ENCODE assay signal across 8 cellular contexts in genomic region chr16:683396-684066, GRCh38. TPM values are rescaled to one million over a fixed set of nuclear protein-coding genes. Genes with fewer than 3 reads are reported as not detected.
DNase-seq lines count a peak whose midpoint lies in the region; ATAC-seq and TF ChIP-seq lines count a peak whose summit lies in the region.

No MANE protein-coding gene starts in this region.

- intact Hi-C loops in activated naive CD4-positive, alpha-beta T cell treated with anti-CD3 and anti-CD28 coated beads for 36 hours (cut with micrococcal nuclease) = loop anchor here (2.0 to 5.0 kb wide), 3 partner anchors 39 to 156 kb away; partner anchors contain the start of genes ANTKMT, CAPN15 and METTL26
- intact Hi-C loops in activated T-helper 2 cell treated with anti-CD3 and anti-CD28 coated beads, Interferon-gamma antibody, Interleukin-2, Interleukin-4, amounts not matched to agents 10 μg/mL and 5 μg/mL and 100 μg/mL, durations not matched to agents 14 hours and 24 hours and 36 hours (cut with micrococcal nuclease) = loop anchor here (5.0 kb wide), 2 partner anchors 46 to 96 kb away; partner anchors contain the start of gene METTL26

- DNase-seq in activated naive CD4-positive, alpha-beta T cell treated with anti-CD3 and anti-CD28 coated beads for 36 hours = no peak
- DNase-seq in activated naive CD4-positive, alpha-beta T cell treated with anti-CD3 and anti-CD28 coated beads, Interleukin-2, amount 50 U/mL, for 16 hours = no peak
- DNase-seq in activated T-helper 2 cell treated with anti-CD3 and anti-CD28 coated beads, Interferon-gamma antibody, Interleukin-2, Interleukin-4, amounts not matched to agents 10 μg/mL and 5 μg/mL and 100 μg/mL, durations not matched to agents 14 hours and 24 hours and 36 hours (ENCODE audit: low spot score) = no peak
- DNase-seq in kidney tubule cell (ENCODE audit: low spot score) (peak; percentile 46), tibial nerve (ENCODE audit: low spot score in 2 of 2) (no peak), SKM-1 (lab: John Stamatoyannopoulos, UW; ENCODE audit: unreplicated experiment) (no peak), NCI-H446 treated with DMSO at 0.1 percent for 48 hours (lab: John Stamatoyannopoulos, UW) (no peak)

- no peak for TF ChIP-seq CTCF in tibial nerve (IDR thresholded peaks at IDR 0.05)

- no peaks in the 10 kb centered on the region for H3K27me3 ChIP-seq in tibial nerve

- no peaks in the 10 kb centered on the region for H3K9me3 ChIP-seq in tibial nerve

- H3K27ac Mint-ChIP-seq in activated naive CD4-positive, alpha-beta T cell treated with anti-CD3 and anti-CD28 coated beads for 36 hours = no peak overlapping the region
- H3K27ac Mint-ChIP-seq in activated T-helper 2 cell treated with anti-CD3 and anti-CD28 coated beads, Interferon-gamma antibody, Interleukin-2, Interleukin-4, amounts not matched to agents 10 μg/mL and 5 μg/mL and 100 μg/mL, durations not matched to agents 14 hours and 24 hours and 36 hours = peak overlapping the region; percentile 52

- TF ChIP-seq EP300 in tibial nerve (IDR thresholded peaks at IDR 0.05) = no peak

- peaks cover 0 to 73% (median 39%) of the 10 kb centered on the region in 4 donors for H3K4me1 ChIP-seq in tibial nerve

- H3K27me3 Mint-ChIP-seq in activated naive CD4-positive, alpha-beta T cell treated with anti-CD3 and anti-CD28 coated beads for 36 hours (ENCODE audit: low read depth) = no peaks in the 10 kb centered on the region
- no peaks in the 10 kb centered on the region for H3K27me3 Mint-ChIP-seq in activated T-helper 2 cell treated with anti-CD3 and anti-CD28 coated beads, Interferon-gamma antibody, Interleukin-2, Interleukin-4, amounts not matched to agents 10 μg/mL and 5 μg/mL and 100 μg/mL, durations not matched to agents 14 hours and 24 hours and 36 hours (ENCODE audit: low read depth)

- H3K4me3 Mint-ChIP-seq in activated naive CD4-positive, alpha-beta T cell treated with anti-CD3 and anti-CD28 coated beads for 36 hours = peak overlapping the region; percentile 80
- peak overlapping the region; percentile 76 for H3K4me3 Mint-ChIP-seq in activated T-helper 2 cell treated with anti-CD3 and anti-CD28 coated beads, Interferon-gamma antibody, Interleukin-2, Interleukin-4, amounts not matched to agents 10 μg/mL and 5 μg/mL and 100 μg/mL, durations not matched to agents 14 hours and 24 hours and 36 hours (ENCODE audit: low read depth)

- H3K36me3 ChIP-seq in tibial nerve = peaks cover 0 to 53% (median 15%) of the 10 kb centered on the region in 3 donors

- TF ChIP-seq POLR2A in tibial nerve (IDR thresholded peaks at IDR 0.05) = no peak

- peaks cover 35% of the 10 kb centered on the region for H3K4me1 Mint-ChIP-seq in activated naive CD4-positive, alpha-beta T cell treated with anti-CD3 and anti-CD28 coated beads for 36 hours (ENCODE audit: low read depth)
- H3K4me1 Mint-ChIP-seq in activated T-helper 2 cell treated with anti-CD3 and anti-CD28 coated beads, Interferon-gamma antibody, Interleukin-2, Interleukin-4, amounts not matched to agents 10 μg/mL and 5 μg/mL and 100 μg/mL, durations not matched to agents 14 hours and 24 hours and 36 hours (ENCODE audit: low read depth) = peaks cover 14% of the 10 kb centered on the region

- H3K4me3 ChIP-seq in tibial nerve = peak overlapping the region; percentile 56 to 84 (median 72)

- peak overlapping the region in 2 of 4 donors; percentile 76 to 84 for H3K27ac ChIP-seq in tibial nerve

- CTCF ChIA-PET in activated naive CD4-positive, alpha-beta T cell treated with anti-CD3 and anti-CD28 coated beads for 36 hours (lab: Charles Lee) = no interaction called here

- H3K36me3 Mint-ChIP-seq in activated naive CD4-positive, alpha-beta T cell treated with anti-CD3 and anti-CD28 coated beads for 36 hours (ENCODE audit: low read depth) = peaks cover 12% of the 10 kb centered on the region
- H3K36me3 Mint-ChIP-seq in activated T-helper 2 cell treated with anti-CD3 and anti-CD28 coated beads, Interferon-gamma antibody, Interleukin-2, Interleukin-4, amounts not matched to agents 10 μg/mL and 5 μg/mL and 100 μg/mL, durations not matched to agents 14 hours and 24 hours and 36 hours (ENCODE audit: low read depth) = peaks cover 32% of the 10 kb centered on the region

- 17 to 43% methylated on average over 17 to 55 of the region's 57 CpGs for WGBS in tibial nerve, 2 donors

- no peaks in the 10 kb centered on the region for H3K9me3 Mint-ChIP-seq in activated naive CD4-positive, alpha-beta T cell treated with anti-CD3 and anti-CD28 coated beads for 36 hours
- no peaks in the 10 kb centered on the region for H3K9me3 Mint-ChIP-seq in activated T-helper 2 cell treated with anti-CD3 and anti-CD28 coated beads, Interferon-gamma antibody, Interleukin-2, Interleukin-4, amounts not matched to agents 10 μg/mL and 5 μg/mL and 100 μg/mL, durations not matched to agents 14 hours and 24 hours and 36 hours

- ATAC-seq in HG03432 (IDR thresholded peaks at IDR 0.05; ENCODE audit: unreplicated experiment) = no peak

RNA-seq across cellular contexts. Expression of gene JMJD8, which starts 0.6 kb away (rescaled TPM):
- total RNA-seq in activated naive CD4-positive, alpha-beta T cell treated with anti-CD3 and anti-CD28 coated beads for 36 hours = 10 to 100 TPM; 18.2 to 20.5 TPM
- 48.8 and 52.9 TPM in 2 replicates for total RNA-seq in activated T-helper 2 cell treated with anti-CD3 and anti-CD28 coated beads, Interferon-gamma antibody, Interleukin-2, Interleukin-4, amounts not matched to agents 10 μg/mL and 5 μg/mL and 100 μg/mL, durations not matched to agents 14 hours and 24 hours and 36 hours
- total RNA-seq in tibial nerve = 100 to 1,000 TPM in 2 of 4 donors, 10 to 100 TPM in 2; 83.1 to 119 (median 101) TPM

RNA-seq across cellular contexts. Expression of gene STUB1, which starts 3.3 kb away (rescaled TPM):
- 10 to 100 TPM; 40.3 to 44.1 TPM for total RNA-seq in activated naive CD4-positive, alpha-beta T cell treated with anti-CD3 and anti-CD28 coated beads for 36 hours
- total RNA-seq in activated T-helper 2 cell treated with anti-CD3 and anti-CD28 coated beads, Interferon-gamma antibody, Interleukin-2, Interleukin-4, amounts not matched to agents 10 μg/mL and 5 μg/mL and 100 μg/mL, durations not matched to agents 14 hours and 24 hours and 36 hours = 84.1 and 91.2 TPM in 2 replicates
- total RNA-seq in tibial nerve = 100 to 1,000 TPM; 152 to 213 (median 186) TPM

RNA-seq across cellular contexts. Expression of gene WDR24, which starts 6.7 kb away (rescaled TPM):
- 10 to 100 TPM; 17.4 to 17.7 TPM for total RNA-seq in activated naive CD4-positive, alpha-beta T cell treated with anti-CD3 and anti-CD28 coated beads for 36 hours
- 19.0 and 20.9 TPM in 2 replicates for total RNA-seq in activated T-helper 2 cell treated with anti-CD3 and anti-CD28 coated beads, Interferon-gamma antibody, Interleukin-2, Interleukin-4, amounts not matched to agents 10 μg/mL and 5 μg/mL and 100 μg/mL, durations not matched to agents 14 hours and 24 hours and 36 hours
- 10 to 100 TPM; 13.1 to 18.2 (median 15.8) TPM for total RNA-seq in tibial nerve

RNA-seq across cellular contexts. Expression of gene RHBDL1, which starts 8.1 kb away (rescaled TPM):
- under 1 TPM; 0.60 to 0.94 TPM for total RNA-seq in activated naive CD4-positive, alpha-beta T cell treated with anti-CD3 and anti-CD28 coated beads for 36 hours
- 1.3 and 1.4 TPM in 2 replicates for total RNA-seq in activated T-helper 2 cell treated with anti-CD3 and anti-CD28 coated beads, Interferon-gamma antibody, Interleukin-2, Interleukin-4, amounts not matched to agents 10 μg/mL and 5 μg/mL and 100 μg/mL, durations not matched to agents 14 hours and 24 hours and 36 hours
- total RNA-seq in tibial nerve = 1 to 10 TPM in 3 of 4 donors, under 1 TPM in 1; 0.90 to 3.5 (median 1.9) TPM

RNA-seq across cellular contexts. Expression of gene RHOT2, which starts 15.6 kb away (rescaled TPM):
- 10 to 100 TPM; 81.9 to 84.0 TPM for total RNA-seq in activated naive CD4-positive, alpha-beta T cell treated with anti-CD3 and anti-CD28 coated beads for 36 hours
- total RNA-seq in activated T-helper 2 cell treated with anti-CD3 and anti-CD28 coated beads, Interferon-gamma antibody, Interleukin-2, Interleukin-4, amounts not matched to agents 10 μg/mL and 5 μg/mL and 100 μg/mL, durations not matched to agents 14 hours and 24 hours and 36 hours = 156 and 158 TPM in 2 replicates
- 100 to 1,000 TPM in 3 of 4 donors, 10 to 100 TPM in 1; 68.6 to 188 (median 106) TPM for total RNA-seq in tibial nerve
